ENCODE assay signal across 1 cellular context in genomic region chr14:73834258-73834620, GRCh38.
TF ChIP-seq lines count a peak whose summit lies in the region.

No MANE protein-coding gene starts in this region.

TF ChIP-seq in HepG2, 621 proteins besides CTCF, POLR2A, EP300 and RAD21:
- no peak for TF ChIP-seq JUN (CRISPR knock-in tag; IDR thresholded peaks at IDR 0.05)
- no peak for TF ChIP-seq SMARCE1 (IDR thresholded peaks at IDR 0.05; ENCODE audit: borderline replicate concordance)
- no peak for TF ChIP-seq MED8 (CRISPR knock-in tag; IDR thresholded peaks at IDR 0.05; ENCODE audit: insufficient replicate concordance)
- no peak for TF ChIP-seq ZNF501 (CRISPR knock-in tag; IDR thresholded peaks at IDR 0.05)
- no peak for TF ChIP-seq ZNF160 (CRISPR knock-in tag; IDR thresholded peaks at IDR 0.05)
- TF ChIP-seq ZBTB44 (CRISPR knock-in tag; IDR thresholded peaks at IDR 0.05), result no peak
- no peak for TF ChIP-seq EED (CRISPR knock-in tag; IDR thresholded peaks at IDR 0.05)
- no peak for TF ChIP-seq NR0B2 (CRISPR knock-in tag; IDR thresholded peaks at IDR 0.05)
- TF ChIP-seq RFX1 (IDR thresholded peaks at IDR 0.05), result no peak
- no peak for TF ChIP-seq STAT6 (CRISPR knock-in tag; IDR thresholded peaks at IDR 0.05; ENCODE audit: borderline replicate concordance)
- TF ChIP-seq KAT7 (CRISPR knock-in tag; IDR thresholded peaks at IDR 0.05; ENCODE audit: borderline replicate concordance), result no peak
- no peak for TF ChIP-seq TBL1XR1 (IDR thresholded peaks at IDR 0.05; ENCODE audit: borderline replicate concordance, low read length, partially characterized antibody)
- TF ChIP-seq MAZ (IDR thresholded peaks at IDR 0.05; ENCODE audit: borderline replicate concordance, low read depth, low read length), result no peak
- no peak for TF ChIP-seq MAZ (CRISPR knock-in tag; IDR thresholded peaks at IDR 0.05; ENCODE audit: low read depth)
- TF ChIP-seq LRRFIP1 (CRISPR knock-in tag; conservative IDR thresholded peaks at IDR 0.05), result no peak
- TF ChIP-seq ZNF646 (CRISPR knock-in tag; IDR thresholded peaks at IDR 0.05), result no peak
- no peak for TF ChIP-seq HNRNPL (IDR thresholded peaks at IDR 0.05; ENCODE audit: low read depth, low read length)
- TF ChIP-seq TFDP2 (CRISPR knock-in tag; IDR thresholded peaks at IDR 0.05), result no peak
- TF ChIP-seq KMT2B (CRISPR knock-in tag; IDR thresholded peaks at IDR 0.05), result no peak
- TF ChIP-seq ZBTB39 (CRISPR knock-in tag; IDR thresholded peaks at IDR 0.05), result no peak
